8 cellular contexts compared by ENCODE assay signal in the genomic region with DNA sequence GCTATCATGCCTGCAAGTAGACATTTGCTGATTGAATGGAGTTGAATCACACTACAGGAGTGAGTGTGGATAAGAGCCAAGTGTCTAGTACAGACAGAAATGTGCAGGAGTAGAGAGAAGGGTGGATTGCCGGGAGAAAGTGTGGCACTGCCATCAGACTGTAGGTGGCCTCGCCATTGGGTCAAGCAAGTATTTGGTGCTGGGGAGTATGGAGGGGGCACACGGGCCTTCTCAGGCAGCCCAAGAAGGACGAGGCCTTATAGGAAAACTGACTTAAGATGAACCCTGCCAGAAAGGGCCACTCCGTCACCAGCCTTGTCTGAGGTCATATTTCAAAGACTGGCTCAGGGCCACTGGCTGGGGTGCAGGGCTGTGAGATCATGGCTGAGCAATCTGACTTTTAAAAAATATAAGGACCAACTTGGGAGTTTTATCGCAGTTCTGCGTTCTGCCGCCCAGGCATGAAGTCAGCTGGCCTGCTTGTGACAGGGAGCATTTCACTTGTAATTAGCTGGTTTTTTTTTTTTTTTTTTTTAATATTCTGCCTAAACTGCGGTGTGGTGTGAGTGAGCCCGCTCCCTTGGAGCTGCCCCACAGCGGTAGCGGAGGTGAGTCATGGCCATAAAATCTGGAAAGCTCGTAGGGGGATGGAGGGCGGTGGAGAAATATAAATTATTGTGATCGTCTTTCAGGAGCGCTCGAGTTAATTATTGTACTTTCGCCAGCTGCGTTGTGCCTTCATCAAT.
DNase-seq lines count a peak whose midpoint lies in the region; ATAC-seq and TF ChIP-seq lines count a peak whose summit lies in the region.

No MANE protein-coding gene starts in this region.

- no peak for ATAC-seq in HG03460 (IDR thresholded peaks at IDR 0.05; ENCODE audit: unreplicated experiment)
- no peak for ATAC-seq in HG02588 (IDR thresholded peaks at IDR 0.05; ENCODE audit: unreplicated experiment)

- DNase-seq in DMS 273 (lab: John Stamatoyannopoulos, UW; ENCODE audit: unreplicated experiment) (peak; percentile 72), NCI-H2107 (lab: John Stamatoyannopoulos, UW) (peak; percentile 30), colonic mucosa (peak; percentile 44), nephron progenitor cell (peak; percentile 39), GM19238 (ENCODE audit: insufficient read length, low spot score) (no peak), Peyer's patch (no peak)

- H3K36me3 Mint-ChIP-seq in nephron progenitor cell (ENCODE audit: low read depth), result no peaks in the 10 kb centered on the region

- no peaks in the 10 kb centered on the region for H3K27me3 Mint-ChIP-seq in nephron progenitor cell (ENCODE audit: low read depth, poor library complexity)

- peak overlapping the region; percentile 45 for H3K4me3 Mint-ChIP-seq in nephron progenitor cell

- H3K4me3 ChIP-seq in colonic mucosa (peak overlapping the region; percentile 9), Peyer's patch (no peak overlapping the region)

- H3K36me3 ChIP-seq in colonic mucosa (no peaks in the 10 kb centered on the region), Peyer's patch (no peaks in the 10 kb centered on the region)

- no peaks in the 10 kb centered on the region for H3K4me1 ChIP-seq in colonic mucosa
- H3K4me1 ChIP-seq in Peyer's patch, result peaks cover 0 to 4% (median 0%) of the 10 kb centered on the region in 4 donors

- no peak overlapping the region for H3K9ac ChIP-seq in colonic mucosa (ENCODE audit: low read depth in 2 of 2, low read length in 2 of 2)

- H3K9me3 ChIP-seq in colonic mucosa (no peaks in the 10 kb centered on the region), Peyer's patch (no peaks in the 10 kb centered on the region)

- intact Hi-C loops in colonic mucosa (cut with DNase I), result no loop called here

- H3K27ac ChIP-seq in colonic mucosa, result no peak overlapping the region
- no peak overlapping the region for H3K27ac ChIP-seq in Peyer's patch

- TF ChIP-seq CTCF in colonic mucosa (IDR thresholded peaks at IDR 0.05), result no peak
- no peak for TF ChIP-seq CTCF in nephron progenitor cell (IDR thresholded peaks at IDR 0.05)
- no peak for TF ChIP-seq CTCF in Peyer's patch (IDR thresholded peaks at IDR 0.05)

- H3K27me3 ChIP-seq in colonic mucosa, result no peaks in the 10 kb centered on the region
- H3K27me3 ChIP-seq in Peyer's patch, result no peaks in the 10 kb centered on the region

- H3K4me1 Mint-ChIP-seq in nephron progenitor cell, result peaks cover 66% of the 10 kb centered on the region

- TF ChIP-seq POLR2A in Peyer's patch (IDR thresholded peaks at IDR 0.05), result no peak

- H3K9me3 Mint-ChIP-seq in nephron progenitor cell, result peaks cover 15% of the 10 kb centered on the region

- H3K27ac Mint-ChIP-seq in nephron progenitor cell, result peak overlapping the region; percentile 77

Comparison
In these comparisons a context has a peak if more than half of its experiments do, and no peak if none do; other contexts are left out.
1. DNase-seq: peak in DMS 273 (single experiment), NCI-H2107 (single experiment), colonic mucosa (single experiment) and nephron progenitor cell (single experiment); none in GM19238 (single experiment) and Peyer's patch (0 of 3).